In genomic region chr22:36772451-36772850, GRCh38 we compare ENCODE assay signal across 1 cellular context.
TF ChIP-seq lines count a peak whose summit lies in the region.

No MANE protein-coding gene starts in this region.

TF ChIP-seq in GM12878, 131 proteins besides CTCF, POLR2A, EP300 and RAD21:
- peak; percentile 42 for TF ChIP-seq BCL3 (IDR thresholded peaks at IDR 0.05; ENCODE audit: borderline replicate concordance, insufficient read depth, low read depth, low read length, poor library complexity, severe bottlenecking)
- TF ChIP-seq BHLHE40 (IDR thresholded peaks at IDR 0.05; ENCODE audit: borderline replicate concordance in 1 of 2, low read depth in 2 of 2, low read length in 1 of 2): no peak
